In genomic region chr15:40358492-40359353, GRCh38 we compare ENCODE assay signal across 6 cellular contexts. TPM values are rescaled to one million over a fixed set of nuclear protein-coding genes. Genes with fewer than 3 reads are reported as not detected.
DNase-seq lines count a peak whose midpoint lies in the region; ATAC-seq, FAIRE-seq and TF ChIP-seq lines count a peak whose summit lies in the region.

No MANE protein-coding gene starts in this region.

- peaks cover 11% of the 10 kb centered on the region for H3K4me1 Mint-ChIP-seq in activated CD4-positive, alpha-beta T cell treated with anti-CD3 and anti-CD28 coated beads, Interleukin-2, amount 10 ng/mL, durations not matched to agents 7 days and 5 days

- peak; percentile 4 for ATAC-seq in HG02763 (IDR thresholded peaks at IDR 0.05; ENCODE audit: unreplicated experiment)
- no peak for ATAC-seq in GM19324 (IDR thresholded peaks at IDR 0.05; ENCODE audit: low FRiP score, unreplicated experiment)

- H3K4me1 ChIP-seq in kidney (ENCODE audit: control insufficient read depth in 1 of 2, insufficient read depth in 1 of 2, low read depth in 1 of 2, low read length in 2 of 2) = peaks cover 0 to 13% of the 10 kb centered on the region in 2 donors

- CTCF ChIA-PET in activated CD4-positive, alpha-beta T cell treated with anti-CD3 and anti-CD28 coated beads, Interleukin-2, amount 10 ng/mL, durations not matched to agents 7 days and 5 days (lab: Charles Lee) = interaction anchor here (0.8 to 2.0 kb wide), 5 partner anchors 9 to 48 kb away, joined by 3 to 10 read pairs (median 3); partner anchors contain the start of gene INAFM2

- peak overlapping the region; percentile 72 for H3K4me3 Mint-ChIP-seq in activated CD4-positive, alpha-beta T cell treated with anti-CD3 and anti-CD28 coated beads, Interleukin-2, amount 10 ng/mL, durations not matched to agents 7 days and 5 days

- no peak overlapping the region for H3K27ac ChIP-seq in kidney (ENCODE audit: low read depth in 2 of 2, low read length in 2 of 2)

- TF ChIP-seq CTCF in kidney (IDR thresholded peaks at IDR 0.05; ENCODE audit: borderline replicate concordance, extremely low read depth, insufficient read depth) = no peak

- peak; percentile 41 for DNase-seq in COLO668 (lab: John Stamatoyannopoulos, UW; ENCODE audit: unreplicated experiment)
- DNase-seq in activated CD4-positive, alpha-beta T cell treated with anti-CD3 and anti-CD28 coated beads, Interleukin-2, amount 10 ng/mL, durations not matched to agents 7 days and 5 days = peak; percentile 36
- peak; percentile 78 for DNase-seq in kidney
- no peak for DNase-seq in NCI-H446 treated with DMSO at 0.1 percent for 48 hours (lab: John Stamatoyannopoulos, UW)

- H3K27me3 Mint-ChIP-seq in activated CD4-positive, alpha-beta T cell treated with anti-CD3 and anti-CD28 coated beads, Interleukin-2, amount 10 ng/mL, durations not matched to agents 7 days and 5 days = peaks cover 20% of the 10 kb centered on the region

- H3K9me3 Mint-ChIP-seq in activated CD4-positive, alpha-beta T cell treated with anti-CD3 and anti-CD28 coated beads, Interleukin-2, amount 10 ng/mL, durations not matched to agents 7 days and 5 days = no peaks in the 10 kb centered on the region

- POLR2A ChIA-PET in activated CD4-positive, alpha-beta T cell treated with anti-CD3 and anti-CD28 coated beads, Interleukin-2, amount 10 ng/mL, durations not matched to agents 7 days and 5 days (lab: Charles Lee) = no interaction called here

- intact Hi-C loops in kidney (cut with DNase I) = no loop called here

- no peak overlapping the region for H3K4me3 ChIP-seq in kidney (ENCODE audit: low read length in 2 of 2)

- H3K9ac ChIP-seq in kidney (ENCODE audit: low read length in 2 of 2) = no peak overlapping the region

- no peaks in the 10 kb centered on the region for H3K36me3 ChIP-seq in kidney (ENCODE audit: control insufficient read depth in 1 of 2, insufficient read depth in 2 of 2, low read length in 2 of 2)

- no peaks in the 10 kb centered on the region for H3K36me3 Mint-ChIP-seq in activated CD4-positive, alpha-beta T cell treated with anti-CD3 and anti-CD28 coated beads, Interleukin-2, amount 10 ng/mL, durations not matched to agents 7 days and 5 days (ENCODE audit: low read depth)

- H3K9me3 ChIP-seq in kidney (ENCODE audit: control insufficient read depth in 1 of 2, low read length in 2 of 2) = no peaks in the 10 kb centered on the region

- no peak overlapping the region for H3K27ac Mint-ChIP-seq in activated CD4-positive, alpha-beta T cell treated with anti-CD3 and anti-CD28 coated beads, Interleukin-2, amount 10 ng/mL, durations not matched to agents 7 days and 5 days

- FAIRE-seq in kidney (lab: Jason Lieb, UNC) = no peak

RNA-seq across cellular contexts. Expression of gene DISP2, which starts 0.7 kb away (rescaled TPM):
- total RNA-seq in activated CD4-positive, alpha-beta T cell treated with anti-CD3 and anti-CD28 coated beads, Interleukin-2, amount 10 ng/mL, durations not matched to agents 7 days and 5 days = 1 to 10 TPM in 1 of 2 experiments, under 1 TPM in 1; 0.60 to 1.4 TPM
- total RNA-seq in kidney = 0.69 TPM
- 0.04 TPM for polyA plus RNA-seq in kidney (ENCODE audit: insufficient read depth, low read depth, low replicate concordance)

RNA-seq across cellular contexts. Expression of gene PHGR1, which starts 7.9 kb away (rescaled TPM):
- not detected for total RNA-seq in activated CD4-positive, alpha-beta T cell treated with anti-CD3 and anti-CD28 coated beads, Interleukin-2, amount 10 ng/mL, durations not matched to agents 7 days and 5 days
- total RNA-seq in kidney = not detected
- polyA plus RNA-seq in kidney (ENCODE audit: insufficient read depth, low read depth, low replicate concordance) = not detected

RNA-seq across cellular contexts. Expression of gene CCDC9B, which starts 18.0 kb away (rescaled TPM):
- 1 to 10 TPM in 1 of 2 experiments, under 1 TPM in 1; 0.81 to 1.0 TPM for total RNA-seq in activated CD4-positive, alpha-beta T cell treated with anti-CD3 and anti-CD28 coated beads, Interleukin-2, amount 10 ng/mL, durations not matched to agents 7 days and 5 days
- total RNA-seq in kidney = 60.0 TPM
- 4.7 TPM for polyA plus RNA-seq in kidney (ENCODE audit: insufficient read depth, low read depth, low replicate concordance)

RNA-seq across cellular contexts. Expression of gene KNSTRN, which starts 23.8 kb away (rescaled TPM):
- 10 to 100 TPM; 57.5 to 63.3 TPM for total RNA-seq in activated CD4-positive, alpha-beta T cell treated with anti-CD3 and anti-CD28 coated beads, Interleukin-2, amount 10 ng/mL, durations not matched to agents 7 days and 5 days
- total RNA-seq in kidney = 7.4 TPM
- 5.5 TPM for polyA plus RNA-seq in kidney (ENCODE audit: insufficient read depth, low read depth, low replicate concordance)

RNA-seq across cellular contexts. Expression of gene INAFM2, which starts 35.2 kb away (rescaled TPM):
- total RNA-seq in activated CD4-positive, alpha-beta T cell treated with anti-CD3 and anti-CD28 coated beads, Interleukin-2, amount 10 ng/mL, durations not matched to agents 7 days and 5 days = 1 to 10 TPM; 6.6 to 8.5 TPM
- 21.6 TPM for total RNA-seq in kidney
- polyA plus RNA-seq in kidney (ENCODE audit: insufficient read depth, low read depth, low replicate concordance) = 14.7 TPM

Comparison
In these comparisons a context has a peak if more than half of its experiments do, and no peak if none do; other contexts are left out.
1. RNA of gene CCDC9B, which starts 18.0 kb away (total RNA-seq): 60.0 TPM in kidney (single experiment); 0.81 to 1.0 TPM in activated CD4-positive, alpha-beta T cell treated with anti-CD3 and anti-CD28 coated beads, Interleukin-2, amount 10 ng/mL, durations not matched to agents 7 days and 5 days; every median in the first group is over 10 times any median in the second.